Comparison of ENCODE assay signal across 8 cellular contexts in genomic region chr1:1430114-1430982, GRCh38. TPM values are rescaled to one million over a fixed set of nuclear protein-coding genes. Genes with fewer than 3 reads are reported as not detected.
DNase-seq lines count a peak whose midpoint lies in the region; ATAC-seq, FAIRE-seq and TF ChIP-seq lines count a peak whose summit lies in the region.

No MANE protein-coding gene starts in this region.

- intact Hi-C loops in activated CD4-positive, alpha-beta memory T cell treated with anti-CD3 and anti-CD28 coated beads for 36 hours (cut with micrococcal nuclease) = no loop called here

- H3K4me1 Mint-ChIP-seq in activated CD4-positive, alpha-beta memory T cell treated with anti-CD3 and anti-CD28 coated beads for 36 hours (ENCODE audit: low read depth) = peaks cover 13% of the 10 kb centered on the region

- FAIRE-seq in bronchial epithelial cell (lab: Jason Lieb, UNC) = no peak

- H3K36me3 ChIP-seq in bronchial epithelial cell (ENCODE audit: control insufficient read depth, insufficient read depth, low read length) = no peaks in the 10 kb centered on the region

- no peaks in the 10 kb centered on the region for H3K9me3 Mint-ChIP-seq in activated CD4-positive, alpha-beta memory T cell treated with anti-CD3 and anti-CD28 coated beads for 36 hours

- H3K27me3 ChIP-seq in bronchial epithelial cell (ENCODE audit: control insufficient read depth, insufficient read depth, low read length) = no peaks in the 10 kb centered on the region

- TF ChIP-seq CTCF in bronchial epithelial cell (IDR thresholded peaks at IDR 0.05; ENCODE audit: insufficient read depth, low read length, severe bottlenecking) = peak; percentile 24

- peak; percentile 76 for DNase-seq in HT-29 (ENCODE audit: low spot score)
- DNase-seq in bronchial epithelial cell (ENCODE audit: low read depth) = no peak
- DNase-seq in kidney tubule cell (ENCODE audit: low spot score) = peak; percentile 43
- peak; percentile 67 for DNase-seq in superior temporal gyrus (ENCODE audit: extremely low spot score)
- DNase-seq in GM19238 (ENCODE audit: insufficient read length, low spot score) = no peak
- DNase-seq in activated CD4-positive, alpha-beta memory T cell treated with anti-CD3 and anti-CD28 coated beads for 36 hours = no peak

- no peaks in the 10 kb centered on the region for H3K36me3 Mint-ChIP-seq in activated CD4-positive, alpha-beta memory T cell treated with anti-CD3 and anti-CD28 coated beads for 36 hours

- no peak overlapping the region for H3K4me3 Mint-ChIP-seq in activated CD4-positive, alpha-beta memory T cell treated with anti-CD3 and anti-CD28 coated beads for 36 hours

- POLR2A ChIA-PET in activated CD4-positive, alpha-beta memory T cell treated with anti-CD3 and anti-CD28 coated beads for 36 hours (lab: Charles Lee) = no interaction called here

- H3K4me3 ChIP-seq in bronchial epithelial cell (ENCODE audit: low read depth, low read length) = no peak overlapping the region

- ATAC-seq in GM19467 (IDR thresholded peaks at IDR 0.05; ENCODE audit: unreplicated experiment) = no peak
- no peak for ATAC-seq in HG03108 (IDR thresholded peaks at IDR 0.05; ENCODE audit: unreplicated experiment)

- H3K27ac Mint-ChIP-seq in activated CD4-positive, alpha-beta memory T cell treated with anti-CD3 and anti-CD28 coated beads for 36 hours = no peak overlapping the region

- H3K27me3 Mint-ChIP-seq in activated CD4-positive, alpha-beta memory T cell treated with anti-CD3 and anti-CD28 coated beads for 36 hours = peaks cover 27% of the 10 kb centered on the region

- CTCF ChIA-PET in activated CD4-positive, alpha-beta memory T cell treated with anti-CD3 and anti-CD28 coated beads for 36 hours (lab: Charles Lee) = interaction anchor here (0.7 to 3.1 kb wide), 3 partner anchors 11 to 74 kb away, joined by 3 to 10 read pairs (median 3); no protein-coding TSS in a partner anchor

RNA-seq across cellular contexts. Expression of gene VWA1, which starts 5.1 kb away (rescaled TPM):
- 220 and 232 TPM in 2 replicates for total RNA-seq in HT-29 (2014; rRNA removed; shearing (Covaris generic))
- 5.0 and 7.9 TPM in 2 replicates for total RNA-seq in bronchial epithelial cell
- under 1 TPM; 0.69 to 0.92 TPM for total RNA-seq in activated CD4-positive, alpha-beta memory T cell treated with anti-CD3 and anti-CD28 coated beads for 36 hours

RNA-seq across cellular contexts. Expression of gene ANKRD65, which starts 9.3 kb away (rescaled TPM):
- total RNA-seq in HT-29 (2014; rRNA removed; shearing (Covaris generic)) = 0.44 and 1.4 TPM in 2 replicates
- total RNA-seq in bronchial epithelial cell = 5.3 and 7.9 TPM in 2 replicates
- not detected for total RNA-seq in activated CD4-positive, alpha-beta memory T cell treated with anti-CD3 and anti-CD28 coated beads for 36 hours

RNA-seq across cellular contexts. Expression of gene ATAD3C, which starts 19.1 kb away (rescaled TPM):
- total RNA-seq in HT-29 (2014; rRNA removed; shearing (Covaris generic)) = 2.3 and 3.1 TPM in 2 replicates
- total RNA-seq in bronchial epithelial cell = 0.26 and 0.77 TPM in 2 replicates
- 1 to 10 TPM; 1.2 to 1.7 TPM for total RNA-seq in activated CD4-positive, alpha-beta memory T cell treated with anti-CD3 and anti-CD28 coated beads for 36 hours

RNA-seq across cellular contexts. Expression of gene MRPL20, which starts 23.3 kb away (rescaled TPM):
- 235 and 276 TPM in 2 replicates for total RNA-seq in HT-29 (2014; rRNA removed; shearing (Covaris generic))
- 46.3 and 50.4 TPM in 2 replicates for total RNA-seq in bronchial epithelial cell
- total RNA-seq in activated CD4-positive, alpha-beta memory T cell treated with anti-CD3 and anti-CD28 coated beads for 36 hours = 100 to 1,000 TPM; 122 to 123 TPM

RNA-seq across cellular contexts. Expression of gene CCNL2, which starts 31.2 kb away (rescaled TPM):
- 200 and 243 TPM in 2 replicates for total RNA-seq in HT-29 (2014; rRNA removed; shearing (Covaris generic))
- total RNA-seq in bronchial epithelial cell = 119 and 134 TPM in 2 replicates
- total RNA-seq in activated CD4-positive, alpha-beta memory T cell treated with anti-CD3 and anti-CD28 coated beads for 36 hours = 100 to 1,000 TPM in 1 of 2 experiments, 10 to 100 TPM in 1; 96.0 to 108 TPM

Comparison
In these comparisons a context has a peak if more than half of its experiments do, and no peak if none do; other contexts are left out.
1. DNase-seq: peak in HT-29 (single experiment), kidney tubule cell (single experiment) and superior temporal gyrus (single experiment); none in bronchial epithelial cell (single experiment), GM19238 (single experiment) and activated CD4-positive, alpha-beta memory T cell treated with anti-CD3 and anti-CD28 coated beads for 36 hours (single experiment).
2. RNA of gene VWA1, which starts 5.1 kb away (total RNA-seq): 220 to 232 TPM in HT-29; 5.0 to 7.9 TPM in bronchial epithelial cell and 0.69 to 0.92 TPM in activated CD4-positive, alpha-beta memory T cell treated with anti-CD3 and anti-CD28 coated beads for 36 hours; every median in the first group is over 10 times any median in the second.